In genomic region chr11:28099715-28100114, GRCh38 we compare ENCODE assay signal across 22 cellular contexts.
"Had no signal": no experiment of that assay in that cellular context is flagged by ENCODE, and none has a peak within 500 bp of the region (broad histone marks: within the 10 kb centered on the region; RNA-seq: fewer than 3 reads in every experiment).

No MANE protein-coding gene starts in this region.

- H3K4me3 Mint-ChIP-seq: activated naive CD8-positive, alpha-beta T cell; activated T-cell treated with anti-CD3 and anti-CD28 coated beads, Interleukin-2, amount 50 U/mL, for 24 hours; activated T-helper 17 cell treated with anti-CD3 and anti-CD28 coated beads, Interleukin-2, amount 50 U/mL, for 72 hours; effector memory CD8-positive, alpha-beta T cell; memory B cell; naive B cell; neural progenitor cell; T-helper 1 cell treated with Interleukin-12 subunit alpha and Interleukin-12 subunit beta and Interleukin-4 antibody, amounts not matched to agents 30 μg/mL and 1 μg/mL, for 36 hours had no signal

- H3K27me3 ChIP-seq: colonic mucosa, dorsolateral prefrontal cortex, esophagus squamous epithelium, gastroesophageal sphincter, neural progenitor cell, ovary, upper lobe of left lung had no signal

- DNase-seq: activated CD4-positive, alpha-beta T cell treated with anti-CD3 and anti-CD28 coated beads for 48 hours; activated CD8-positive, alpha-beta memory T cell treated with anti-CD3 and anti-CD28 coated beads, Interleukin-2, amount 50 U/mL, for 4 hours; activated naive CD4-positive, alpha-beta T cell; activated T-cell treated with anti-CD3 and anti-CD28 coated beads, Interleukin-2, amount 50 U/mL, for 24 hours; colonic mucosa; dorsolateral prefrontal cortex; effector memory CD8-positive, alpha-beta T cell; esophagus squamous epithelium; head of caudate nucleus; hypothalamus; naive B cell; ovary; stimulated activated CD4-positive, alpha-beta T cell treated with anti-CD3 and anti-CD28 coated beads, Interleukin-4, amount 100 ng/mL, for 24 hours; stimulated activated naive CD4-positive, alpha-beta T cell treated with Interleukin-2 at 50 U/mL for 16 hours; upper lobe of left lung had no signal

- H3K4me2 ChIP-seq: neural progenitor cell had no signal

- H3K9ac ChIP-seq: neural progenitor cell had no signal

- H3K27ac Mint-ChIP-seq: activated naive CD8-positive, alpha-beta T cell; activated T-cell treated with anti-CD3 and anti-CD28 coated beads, Interleukin-2, amount 50 U/mL, for 24 hours; activated T-helper 17 cell treated with anti-CD3 and anti-CD28 coated beads, Interleukin-2, amount 50 U/mL, for 72 hours; effector memory CD8-positive, alpha-beta T cell; memory B cell; neural progenitor cell; T-helper 1 cell treated with Interleukin-12 subunit alpha and Interleukin-12 subunit beta and Interleukin-4 antibody, amounts not matched to agents 30 μg/mL and 1 μg/mL, for 36 hours had no signal

- ATAC-seq: activated T-helper 17 cell treated with anti-CD3 and anti-CD28 coated beads, Interleukin-2, amount 50 U/mL, for 72 hours; effector memory CD8-positive, alpha-beta T cell; gastroesophageal sphincter had no signal

- H3K27ac ChIP-seq: colonic mucosa, dorsolateral prefrontal cortex, esophagus squamous epithelium, gastroesophageal sphincter, neural progenitor cell, ovary, prostate gland, upper lobe of left lung had no signal

- H2AFZ ChIP-seq: neural progenitor cell had no signal

- H3K9me3 Mint-ChIP-seq: activated T-cell treated with anti-CD3 and anti-CD28 coated beads, Interleukin-2, amount 50 U/mL, for 24 hours; activated T-helper 17 cell treated with anti-CD3 and anti-CD28 coated beads, Interleukin-2, amount 50 U/mL, for 72 hours; effector memory CD8-positive, alpha-beta T cell; memory B cell; neural progenitor cell; T-helper 1 cell treated with Interleukin-12 subunit alpha and Interleukin-12 subunit beta and Interleukin-4 antibody, amounts not matched to agents 30 μg/mL and 1 μg/mL, for 36 hours had no signal

- H3K4me3 ChIP-seq: colonic mucosa, dorsolateral prefrontal cortex, esophagus squamous epithelium, gastroesophageal sphincter, neural progenitor cell, ovary, prostate gland, upper lobe of left lung had no signal

- H3K4me1 ChIP-seq: colonic mucosa, esophagus squamous epithelium, gastroesophageal sphincter, prostate gland, upper lobe of left lung had no signal

- H3K27me3 Mint-ChIP-seq: activated naive CD8-positive, alpha-beta T cell; activated T-cell treated with anti-CD3 and anti-CD28 coated beads, Interleukin-2, amount 50 U/mL, for 24 hours; activated T-helper 17 cell treated with anti-CD3 and anti-CD28 coated beads, Interleukin-2, amount 50 U/mL, for 72 hours; effector memory CD8-positive, alpha-beta T cell; memory B cell; naive B cell had no signal

- H3K9me3 ChIP-seq: colonic mucosa, esophagus squamous epithelium, gastroesophageal sphincter, ovary, prostate gland, upper lobe of left lung had no signal

- H3K36me3 ChIP-seq: colonic mucosa, esophagus squamous epithelium, gastroesophageal sphincter, ovary, prostate gland, upper lobe of left lung had no signal
